8 cellular contexts compared by ENCODE assay signal in the genomic region with DNA sequence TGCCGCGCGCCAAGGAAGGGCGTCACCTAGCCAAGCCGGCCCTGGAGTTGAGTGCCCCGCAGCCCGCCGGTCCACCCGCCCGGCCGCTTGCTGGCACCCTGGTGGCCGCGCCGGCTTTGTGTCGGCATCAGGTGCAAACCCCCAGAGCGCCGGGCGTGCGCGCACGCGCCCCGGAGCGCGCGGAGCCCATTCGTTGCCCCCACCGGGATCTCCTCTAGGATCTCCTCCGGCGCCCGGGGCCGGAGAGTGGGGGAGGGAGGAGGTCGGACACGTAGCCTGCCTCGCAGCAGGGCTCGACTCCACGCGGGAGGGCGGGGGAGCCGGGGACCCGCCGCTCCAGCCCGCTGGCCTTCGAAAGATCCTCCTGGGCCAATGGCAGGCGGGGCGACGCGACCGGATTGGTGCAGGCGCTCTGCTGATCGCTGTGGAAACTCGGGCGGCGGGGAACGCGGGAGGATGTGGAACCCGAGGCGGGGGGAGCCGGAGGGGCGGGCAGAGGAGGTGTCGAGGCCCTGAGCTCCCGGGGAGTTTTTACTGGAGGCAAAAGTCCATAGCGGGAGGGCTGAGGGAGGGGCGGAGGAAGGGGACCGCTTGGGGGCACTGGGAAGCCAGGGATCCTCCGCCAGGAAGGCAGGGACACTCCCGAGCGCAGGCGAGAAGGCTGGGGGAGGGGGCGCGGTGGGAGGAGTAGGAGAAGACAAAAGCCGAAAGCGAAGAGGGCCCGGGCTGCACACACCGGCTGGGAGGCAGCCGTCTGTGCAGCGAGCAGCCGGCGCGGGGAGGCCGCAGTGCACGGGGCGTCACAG. TPM values are rescaled to one million over a fixed set of nuclear protein-coding genes. Genes with fewer than 3 reads are reported as not detected.
DNase-seq lines count a peak whose midpoint lies in the region; ATAC-seq and TF ChIP-seq lines count a peak whose summit lies in the region.

FADS2 (plus strand) TSS at position 728 of the 806 bp plus-strand sequence. CDS start 91 bp downstream, outside the sequence.

- no peaks in the 10 kb centered on the region for H3K9me3 ChIP-seq in Peyer's patch

- H3K27me3 Mint-ChIP-seq in nephron (ENCODE audit: low read depth), result peaks cover 8% of the 10 kb centered on the region

- peak within 1 kb of the TSS; percentile 81 to 91 (median 82) for H3K4me3 Mint-ChIP-seq in nephron

- H3K27me3 ChIP-seq in Peyer's patch, result no peaks in the 10 kb centered on the region

- DNase-seq in DMS153 (lab: John Stamatoyannopoulos, UW) (peak; percentile 95), Peyer's patch (peak; percentile 68 to 89 (median 82)), fibroblast of villous mesenchyme (ENCODE audit: low read depth) (peak; percentile 99), stromal cell of bone marrow (ENCODE audit: low read depth) (peak; percentile 71)
- DNase-seq in Jurkat, Clone E6-1 (ENCODE audit: low read depth, low spot score), result peak; percentile 93
- peak; percentile 84 for DNase-seq in activated effector memory CD4-positive, alpha-beta T cell treated with anti-CD3 and anti-CD28 coated beads, Interleukin-2, amount 50 U/mL, for 16 hours

- peak in 2 of 6 experiments; percentile 6 to 10 for TF ChIP-seq CTCF in Peyer's patch (IDR thresholded peaks at IDR 0.05)
- no peak for TF ChIP-seq CTCF in fibroblast of villous mesenchyme (IDR thresholded peaks at IDR 0.05; ENCODE audit: insufficient read depth, low read depth, low read length)
- no peak for TF ChIP-seq CTCF in nephron (IDR thresholded peaks at IDR 0.05; ENCODE audit: unreplicated experiment in 3 of 3)

- H3K9me3 Mint-ChIP-seq in nephron, result no peaks in the 10 kb centered on the region

- peak within 1 kb of the TSS; percentile 97 for H3K4me3 ChIP-seq in Jurkat, Clone E6-1 (ENCODE audit: low read length)
- peak within 1 kb of the TSS; percentile 36 to 59 (median 48) for H3K4me3 ChIP-seq in Peyer's patch
- peak within 1 kb of the TSS; percentile 98 for H3K4me3 ChIP-seq in fibroblast of villous mesenchyme (ENCODE audit: low read depth, low read length)

- peak within 1 kb of the TSS; percentile 94 to 98 (median 95) for H3K27ac Mint-ChIP-seq in nephron

- ATAC-seq in GM21529 (IDR thresholded peaks at IDR 0.05; ENCODE audit: unreplicated experiment), result peak; percentile 78

- peaks cover 42% of the 10 kb centered on the region for H3K4me1 Mint-ChIP-seq in nephron

- H3K36me3 ChIP-seq in Peyer's patch, result no peaks in the 10 kb centered on the region

- peaks cover 0 to 28% (median 8%) of the 10 kb centered on the region in 4 donors for H3K4me1 ChIP-seq in Peyer's patch

- H3K36me3 Mint-ChIP-seq in nephron (ENCODE audit: low read depth), result no peaks in the 10 kb centered on the region

- peak within 1 kb of the TSS; percentile 23 to 92 (median 61) for H3K27ac ChIP-seq in Peyer's patch

- TF ChIP-seq POLR2A in Peyer's patch (IDR thresholded peaks at IDR 0.05), result no peak

RNA-seq across cellular contexts. Expression of gene FADS2, which starts in this region (rescaled TPM):
- 304 TPM for polyA plus RNA-seq in Jurkat, Clone E6-1 (2012; ENCODE audit: insufficient read depth, insufficient read length)
- total RNA-seq in Peyer's patch (10 to 100 TPM in 2 of 4 donors, 1 to 10 TPM in 2; 1.6 to 30.7 (median 12.0) TPM), fibroblast of villous mesenchyme (713 and 741 TPM in 2 replicates)

Comparison
In these comparisons a context has a peak if more than half of its experiments do, and no peak if none do; other contexts are left out.
1. Peak in every context shown above with its lines: DNase-seq, ATAC-seq, H3K4me3 ChIP-seq and H3K27ac ChIP-seq.
2. RNA of gene FADS2 (total RNA-seq): 713 to 741 TPM in fibroblast of villous mesenchyme; 1.6 to 30.7 TPM in Peyer's patch; every median in the first group is over 10 times any median in the second.